Comparison of ENCODE assay signal across 1 cellular context in genomic region chr21:37412603-37413360, GRCh38.
TF ChIP-seq lines count a peak whose summit lies in the region.

No MANE protein-coding gene starts in this region.

TF ChIP-seq in GM23338, 12 proteins besides CTCF, POLR2A, EP300 and RAD21 (continued from another document):
- TF ChIP-seq ETS1 (IDR thresholded peaks at IDR 0.05) (no peak), NANOG (IDR thresholded peaks at IDR 0.05; ENCODE audit: borderline replicate concordance) (no peak), JUNB (IDR thresholded peaks at IDR 0.05; ENCODE audit: unreplicated experiment) (no peak), STAT1 (IDR thresholded peaks at IDR 0.05; ENCODE audit: unreplicated experiment) (no peak)
TF ChIP-seq in GM23338: peak in this region for 0.
